Comparison of ENCODE assay signal across 20 cellular contexts in the genomic region with DNA sequence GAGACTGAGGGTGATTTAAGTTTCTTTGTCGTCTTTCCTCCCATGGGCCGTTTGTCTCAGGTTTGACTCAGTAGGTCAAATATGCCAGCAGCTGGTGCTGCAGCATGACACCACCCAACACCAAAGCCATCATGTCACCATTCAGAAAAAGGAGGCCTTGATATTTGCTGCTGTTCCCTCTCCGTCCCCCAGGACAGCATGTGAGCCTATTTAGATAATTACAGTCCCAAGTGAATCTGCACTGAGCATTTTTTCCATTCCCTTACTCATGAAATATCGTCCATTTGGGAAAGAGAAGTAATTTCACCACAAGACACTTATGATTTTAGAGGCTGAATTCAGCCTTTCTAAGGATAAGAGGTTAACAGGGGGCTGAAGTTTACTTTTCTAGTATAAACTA.
"Had no signal": no experiment of that assay in that cellular context is flagged by ENCODE, and none has a peak within 500 bp of the region (broad histone marks: within the 10 kb centered on the region; RNA-seq: fewer than 3 reads in every experiment).

No MANE protein-coding gene starts in this region.

- H3K36me3 ChIP-seq: brain microvascular endothelial cell, gastroesophageal sphincter, stomach, upper lobe of left lung had no signal

- H3K27ac Mint-ChIP-seq: activated CD4-positive, alpha-beta T cell treated with anti-CD3 and anti-CD28 coated beads, Interleukin-2, amount 10 ng/mL, durations not matched to agents 7 days and 5 days; activated CD8-positive, alpha-beta T cell treated with anti-CD3 and anti-CD28 coated beads, Interleukin-2, amount 10 ng/mL, durations not matched to agents 7 days and 5 days; activated T-cell treated with anti-CD3 and anti-CD28 coated beads, Interleukin-2, amount 50 U/mL, for 24 hours; activated T-helper 2 cell treated with anti-CD3 and anti-CD28 coated beads, Interferon-gamma antibody, Interleukin-2, Interleukin-4, amounts not matched to agents 10 μg/mL and 5 μg/mL and 100 μg/mL, durations not matched to agents 14 hours and 24 hours and 36 hours; naive B cell; progenitor cell of endocrine pancreas had no signal

- ATAC-seq: activated CD4-positive, CD25-positive, alpha-beta regulatory T cell treated with anti-CD3 and anti-CD28 coated beads, Interleukin-2, amount 50 U/mL, for 24 hours; activated CD8-positive, alpha-beta T cell treated with anti-CD3 and anti-CD28 coated beads, Interleukin-2, amount 10 ng/mL, durations not matched to agents 7 days and 5 days; gastroesophageal sphincter; left colon had no signal

- H3K4me3 Mint-ChIP-seq: activated CD4-positive, alpha-beta T cell treated with anti-CD3 and anti-CD28 coated beads, Interleukin-2, amount 10 ng/mL, durations not matched to agents 7 days and 5 days; activated CD8-positive, alpha-beta T cell treated with anti-CD3 and anti-CD28 coated beads, Interleukin-2, amount 10 ng/mL, durations not matched to agents 7 days and 5 days; activated T-cell treated with anti-CD3 and anti-CD28 coated beads, Interleukin-2, amount 50 U/mL, for 24 hours; central memory CD8-positive, alpha-beta T cell; naive B cell; neural crest cell had no signal

- H3K9me3 ChIP-seq: gastroesophageal sphincter, stomach, upper lobe of left lung had no signal

- H3K9me3 Mint-ChIP-seq: activated CD4-positive, alpha-beta T cell treated with anti-CD3 and anti-CD28 coated beads, Interleukin-2, amount 10 ng/mL, durations not matched to agents 7 days and 5 days; activated T-cell treated with anti-CD3 and anti-CD28 coated beads, Interleukin-2, amount 50 U/mL, for 24 hours; activated T-helper 2 cell treated with anti-CD3 and anti-CD28 coated beads, Interferon-gamma antibody, Interleukin-2, Interleukin-4, amounts not matched to agents 10 μg/mL and 5 μg/mL and 100 μg/mL, durations not matched to agents 14 hours and 24 hours and 36 hours; central memory CD8-positive, alpha-beta T cell; naive B cell had no signal

- H3K27me3 ChIP-seq: brain microvascular endothelial cell, upper lobe of left lung had no signal

- H3K4me3 ChIP-seq: coronary artery, gastroesophageal sphincter, skin epidermis, stomach, upper lobe of left lung had no signal

- H3K36me3 Mint-ChIP-seq: naive B cell had no signal

- DNase-seq: activated CD4-positive, alpha-beta T cell treated with anti-CD3 and anti-CD28 coated beads, Interleukin-2, amount 10 ng/mL, durations not matched to agents 7 days and 5 days; activated CD8-positive, alpha-beta T cell treated with anti-CD3 and anti-CD28 coated beads, Interleukin-2, amount 10 ng/mL, durations not matched to agents 7 days and 5 days; activated naive CD4-positive, alpha-beta T cell treated with Interleukin-2 at 50 U/mL for 16 hours; activated T-cell treated with anti-CD3 and anti-CD28 coated beads, Interleukin-2, amount 50 U/mL, for 24 hours; anterior cingulate cortex; brain microvascular endothelial cell; left colon; naive B cell; stimulated activated CD4-positive, alpha-beta T cell treated with anti-CD3 and anti-CD28 coated beads, Interleukin-4, amount 100 ng/mL, for 1 hour; stomach; T1000; upper lobe of left lung had no signal

- H3K27ac ChIP-seq: coronary artery, gastroesophageal sphincter, skin epidermis, stomach, upper lobe of left lung had no signal

- H3K27me3 Mint-ChIP-seq: activated T-cell treated with anti-CD3 and anti-CD28 coated beads, Interleukin-2, amount 50 U/mL, for 24 hours; central memory CD8-positive, alpha-beta T cell had no signal

- H3K4me1 ChIP-seq: gastroesophageal sphincter, stomach had no signal
